In the genomic region with DNA sequence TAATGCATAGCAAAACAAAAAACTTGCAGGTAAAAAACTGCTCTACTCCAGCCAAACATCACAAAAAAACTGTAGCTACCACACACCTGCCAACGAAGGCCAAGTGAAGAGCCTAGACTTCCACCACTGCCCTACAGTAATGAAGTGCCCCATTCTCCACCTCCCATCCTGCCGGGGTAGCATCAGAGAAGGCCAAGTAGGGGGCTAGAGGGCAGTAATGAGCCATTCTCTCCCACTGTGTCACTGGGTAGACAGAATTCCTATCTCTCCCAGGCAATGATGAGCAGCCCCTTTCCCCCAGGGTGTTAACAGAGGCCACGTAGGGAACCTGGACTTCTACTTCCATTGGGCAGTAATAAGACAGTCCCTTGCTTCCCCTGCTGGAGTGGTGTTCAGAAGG, we compare ENCODE assay signal across 9 cellular contexts. TPM values are rescaled to one million over a fixed set of nuclear protein-coding genes. Genes with fewer than 3 reads are reported as not detected.
A peak's percentile ranks its signal among the peaks of the same experiment; 100 is the strongest.
DNase-seq lines count a peak whose midpoint lies in the region; ATAC-seq and TF ChIP-seq lines count a peak whose summit lies in the region.
"Had no signal": no experiment of that assay in that cellular context is flagged by ENCODE, and none has a peak within 500 bp of the region (broad histone marks: within the 10 kb centered on the region; RNA-seq: fewer than 3 reads in every experiment).

No MANE protein-coding gene starts in this region.

- no peaks in the 10 kb centered on the region for H4K20me1 ChIP-seq in KMS-11 (ENCODE audit: insufficient read depth)

- H3K9ac ChIP-seq in KMS-11 = no peak overlapping the region

- peaks cover 22% of the 10 kb centered on the region for H3K4me1 Mint-ChIP-seq in activated T-helper 17 cell treated with anti-CD3 and anti-CD28 coated beads, Interleukin-2, amount 50 U/mL, for 72 hours

- peak overlapping the region; percentile 63 for H3K27ac Mint-ChIP-seq in activated T-helper 17 cell treated with anti-CD3 and anti-CD28 coated beads, Interleukin-2, amount 50 U/mL, for 72 hours
- H3K27ac Mint-ChIP-seq: dendritic cell treated with granulocyte-macrophage colony-stimulating factor and Interleukin-4, amounts not matched to agents 40 ng/mL and 50 ng/mL, for 4 days had no signal

- no peaks in the 10 kb centered on the region for H3K27me3 ChIP-seq in KMS-11 (ENCODE audit: insufficient read depth, low read depth)

- peak; percentile 26 to 32 for DNase-seq in stimulated activated CD4-positive, alpha-beta T cell treated with anti-CD3 and anti-CD28 coated beads, Interleukin-2, amount 100 ng/mL, for 24 hours
- no peak for DNase-seq in stimulated activated CD4-positive, alpha-beta T cell treated with anti-CD3 and anti-CD28 coated beads, Interleukin-4, amount 100 ng/mL, for 24 hours
- DNase-seq in iPS-NIHi7 (ENCODE audit: extremely low spot score) (peak; percentile 88), NCI-H345 treated with DMSO at 0.1 percent for 48 hours (lab: John Stamatoyannopoulos, UW; ENCODE audit: unreplicated experiment) (no peak), NCI-H1092 treated with DMSO at 0.1 percent for 48 hours (lab: John Stamatoyannopoulos, UW) (no peak), GM19238 (ENCODE audit: insufficient read length, low spot score) (no peak)

- no peak overlapping the region for H3K4me2 ChIP-seq in KMS-11

- H2AFZ ChIP-seq in KMS-11 (ENCODE audit: low read depth) = no peak overlapping the region

- peaks cover 82% of the 10 kb centered on the region for H3K36me3 Mint-ChIP-seq in activated T-helper 17 cell treated with anti-CD3 and anti-CD28 coated beads, Interleukin-2, amount 50 U/mL, for 72 hours (ENCODE audit: low read depth)

- no peaks in the 10 kb centered on the region for H3K9me3 Mint-ChIP-seq in activated T-helper 17 cell treated with anti-CD3 and anti-CD28 coated beads, Interleukin-2, amount 50 U/mL, for 72 hours

- no peak overlapping the region for H3K27ac ChIP-seq in KMS-11

- H3K4me3 Mint-ChIP-seq in activated T-helper 17 cell treated with anti-CD3 and anti-CD28 coated beads, Interleukin-2, amount 50 U/mL, for 72 hours = no peak overlapping the region
- H3K4me3 Mint-ChIP-seq: dendritic cell treated with granulocyte-macrophage colony-stimulating factor and Interleukin-4, amounts not matched to agents 40 ng/mL and 50 ng/mL, for 4 days had no signal

- H3K27me3 Mint-ChIP-seq in activated T-helper 17 cell treated with anti-CD3 and anti-CD28 coated beads, Interleukin-2, amount 50 U/mL, for 72 hours = no peaks in the 10 kb centered on the region
- H3K27me3 Mint-ChIP-seq: dendritic cell treated with granulocyte-macrophage colony-stimulating factor and Interleukin-4, amounts not matched to agents 40 ng/mL and 50 ng/mL, for 4 days had no signal

- peak; percentile 42; the same call in 1 of the 2 replicates for TF ChIP-seq CTCF in KMS-11 (conservative IDR thresholded peaks at IDR 0.05; ENCODE audit: low read depth, low read length)

- no peak overlapping the region for H3K4me3 ChIP-seq in KMS-11 (IDR thresholded peaks at IDR 0.05; ENCODE audit: insufficient read depth, low read depth, low read length)

- no peaks in the 10 kb centered on the region for H3K4me1 ChIP-seq in KMS-11 (ENCODE audit: low read depth, poor library complexity, severe bottlenecking)

- no peaks in the 10 kb centered on the region for H3K79me2 ChIP-seq in KMS-11 (ENCODE audit: insufficient read depth, low read depth)

- H3K36me3 ChIP-seq in KMS-11 (ENCODE audit: insufficient read depth) = no peaks in the 10 kb centered on the region

- peak; percentile 55 for ATAC-seq in activated T-helper 17 cell treated with anti-CD3 and anti-CD28 coated beads, Interleukin-2, amount 50 U/mL, for 72 hours (replicated peaks)

RNA-seq across cellular contexts. Expression of a gene that starts 9.5 kb away (rescaled TPM):
- total RNA-seq in activated T-helper 17 cell treated with anti-CD3 and anti-CD28 coated beads, Interleukin-2, amount 50 U/mL, for 72 hours = 10 to 100 TPM; 32.3 to 46.9 TPM

RNA-seq across cellular contexts. Expression of a gene that starts 18.4 kb away (rescaled TPM):
- 10 to 100 TPM; 55.7 to 69.8 TPM for total RNA-seq in activated T-helper 17 cell treated with anti-CD3 and anti-CD28 coated beads, Interleukin-2, amount 50 U/mL, for 72 hours

RNA-seq across cellular contexts. Expression of a gene that starts 28.2 kb away (rescaled TPM):
- 100 to 1,000 TPM in 1 of 2 donors, 10 to 100 TPM in 1; 81.8 to 122 TPM for total RNA-seq in activated T-helper 17 cell treated with anti-CD3 and anti-CD28 coated beads, Interleukin-2, amount 50 U/mL, for 72 hours

Comparison
In these comparisons a context has a peak if more than half of its experiments do, and no peak if none do; other contexts are left out.
1. DNase-seq: peak in stimulated activated CD4-positive, alpha-beta T cell treated with anti-CD3 and anti-CD28 coated beads, Interleukin-2, amount 100 ng/mL, for 24 hours (2 of 2) and iPS-NIHi7 (single experiment); none in stimulated activated CD4-positive, alpha-beta T cell treated with anti-CD3 and anti-CD28 coated beads, Interleukin-4, amount 100 ng/mL, for 24 hours (single experiment), NCI-H345 treated with DMSO at 0.1 percent for 48 hours (single experiment), NCI-H1092 treated with DMSO at 0.1 percent for 48 hours (single experiment) and GM19238 (single experiment).